Comparison of ENCODE assay signal across 17 cellular contexts in the genomic region with DNA sequence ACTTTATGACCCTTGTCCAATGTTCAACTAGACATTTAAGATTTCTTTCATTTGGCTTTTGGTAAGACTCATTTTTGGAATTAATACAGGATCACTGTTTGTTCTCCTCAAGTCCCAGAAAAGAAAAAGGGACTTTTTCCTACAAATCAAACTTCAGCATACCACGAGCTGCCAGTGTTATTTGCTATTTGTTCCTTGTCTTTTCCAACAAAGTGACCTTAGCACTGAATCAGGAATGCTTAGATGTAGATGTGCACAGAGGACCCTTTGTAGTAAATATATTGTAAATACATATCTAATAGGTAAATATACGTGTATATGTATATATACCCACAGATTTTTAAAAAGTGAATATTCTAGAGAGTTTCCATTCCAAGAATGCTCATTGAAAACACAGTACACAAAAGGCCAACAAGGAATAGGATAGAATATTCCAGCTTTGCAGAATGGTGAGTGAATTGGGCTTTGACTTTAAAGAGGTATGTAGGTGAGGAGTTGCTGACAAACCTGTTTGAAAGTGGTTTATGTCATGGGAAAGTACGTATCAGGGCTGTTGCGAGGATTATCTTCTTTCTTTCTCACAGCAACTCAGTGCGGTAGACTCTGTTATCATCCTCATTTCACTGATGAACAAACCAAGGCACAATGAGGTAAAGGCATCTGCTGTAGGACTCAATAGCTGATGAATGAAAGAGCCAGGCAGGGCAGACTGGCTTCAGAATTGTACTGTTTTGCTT.
"Had no signal": no experiment of that assay in that cellular context is flagged by ENCODE, and none has a peak within 500 bp of the region (broad histone marks: within the 10 kb centered on the region; RNA-seq: fewer than 3 reads in every experiment).

No MANE protein-coding gene starts in this region.

- H3K4me1 ChIP-seq: pancreas had no signal

- H3K27me3 ChIP-seq: neural progenitor cell, pancreas, tibial artery had no signal

- H3K27ac ChIP-seq: ascending aorta, neural progenitor cell, pancreas, tibial artery, VCaP had no signal

- H3K4me3 Mint-ChIP-seq: activated naive CD4-positive, alpha-beta T cell treated with anti-CD3 and anti-CD28 coated beads, Interleukin-2, amount 10 ng/mL, durations not matched to agents 7 days and 5 days; activated T-cell treated with anti-CD3 and anti-CD28 coated beads, Interleukin-2, amount 50 U/mL, for 24 hours; stimulated activated memory B cell treated with anti-CD40 and anti-IgM and Interleukin-4, amounts not matched to agents 10 μg/mL and 1 μg/mL and 100 μg/mL, for 72 hours had no signal

- H3K36me3 ChIP-seq: ascending aorta, neural progenitor cell, pancreas, tibial artery had no signal

- H3K27ac Mint-ChIP-seq: activated naive CD4-positive, alpha-beta T cell treated with anti-CD3 and anti-CD28 coated beads, Interleukin-2, amount 10 ng/mL, durations not matched to agents 7 days and 5 days; activated T-cell treated with anti-CD3 and anti-CD28 coated beads, Interleukin-2, amount 50 U/mL, for 24 hours; neural progenitor cell; stimulated activated memory B cell treated with anti-CD40 and anti-IgM and Interleukin-4, amounts not matched to agents 10 μg/mL and 1 μg/mL and 100 μg/mL, for 72 hours had no signal

- H3K36me3 Mint-ChIP-seq: activated naive CD4-positive, alpha-beta T cell treated with anti-CD3 and anti-CD28 coated beads, Interleukin-2, amount 10 ng/mL, durations not matched to agents 7 days and 5 days; stimulated activated memory B cell treated with anti-CD40 and anti-IgM and Interleukin-4, amounts not matched to agents 10 μg/mL and 1 μg/mL and 100 μg/mL, for 72 hours had no signal

- H3K9me3 ChIP-seq: ascending aorta, pancreas, tibial artery had no signal

- H3K4me1 Mint-ChIP-seq: activated naive CD4-positive, alpha-beta T cell treated with anti-CD3 and anti-CD28 coated beads, Interleukin-2, amount 10 ng/mL, durations not matched to agents 7 days and 5 days; stimulated activated memory B cell treated with anti-CD40 and anti-IgM and Interleukin-4, amounts not matched to agents 10 μg/mL and 1 μg/mL and 100 μg/mL, for 72 hours had no signal

- H2AFZ ChIP-seq: neural progenitor cell had no signal

- ATAC-seq: left ventricle myocardium superior; pancreas; stimulated activated memory B cell treated with anti-CD40 and anti-IgM and Interleukin-4, amounts not matched to agents 10 μg/mL and 1 μg/mL and 100 μg/mL, for 72 hours had no signal

- FAIRE-seq: kidney, pancreas had no signal

- H3K9me3 Mint-ChIP-seq: activated naive CD4-positive, alpha-beta T cell treated with anti-CD3 and anti-CD28 coated beads, Interleukin-2, amount 10 ng/mL, durations not matched to agents 7 days and 5 days; activated T-cell treated with anti-CD3 and anti-CD28 coated beads, Interleukin-2, amount 50 U/mL, for 24 hours; neural progenitor cell; stimulated activated memory B cell treated with anti-CD40 and anti-IgM and Interleukin-4, amounts not matched to agents 10 μg/mL and 1 μg/mL and 100 μg/mL, for 72 hours had no signal

- H3K4me2 ChIP-seq: neural progenitor cell had no signal

- H3K9ac ChIP-seq: neural progenitor cell had no signal

- DNase-seq: activated CD4-positive, alpha-beta T cell treated with anti-CD3 and anti-CD28 coated beads, Interleukin-2, amount 50 U/mL, for 48 hours; activated naive CD4-positive, alpha-beta T cell treated with anti-CD3 and anti-CD28 coated beads, Interleukin-2, amount 10 ng/mL, durations not matched to agents 7 days and 5 days; activated T-cell treated with anti-CD3 and anti-CD28 coated beads, Interleukin-2, amount 50 U/mL, for 24 hours; erythroblast; hippocampal formation; kidney; left ventricle myocardium superior; mesendoderm; pancreas; stimulated activated CD4-positive, alpha-beta T cell treated with anti-CD3 and anti-CD28 coated beads, Interleukin-2, amount 100 ng/mL, for 48 hours; T-helper 1 cell; T1000; tibial artery had no signal

- H3K4me3 ChIP-seq: ascending aorta, neural progenitor cell, pancreas, tibial artery had no signal
